In the genomic region with DNA sequence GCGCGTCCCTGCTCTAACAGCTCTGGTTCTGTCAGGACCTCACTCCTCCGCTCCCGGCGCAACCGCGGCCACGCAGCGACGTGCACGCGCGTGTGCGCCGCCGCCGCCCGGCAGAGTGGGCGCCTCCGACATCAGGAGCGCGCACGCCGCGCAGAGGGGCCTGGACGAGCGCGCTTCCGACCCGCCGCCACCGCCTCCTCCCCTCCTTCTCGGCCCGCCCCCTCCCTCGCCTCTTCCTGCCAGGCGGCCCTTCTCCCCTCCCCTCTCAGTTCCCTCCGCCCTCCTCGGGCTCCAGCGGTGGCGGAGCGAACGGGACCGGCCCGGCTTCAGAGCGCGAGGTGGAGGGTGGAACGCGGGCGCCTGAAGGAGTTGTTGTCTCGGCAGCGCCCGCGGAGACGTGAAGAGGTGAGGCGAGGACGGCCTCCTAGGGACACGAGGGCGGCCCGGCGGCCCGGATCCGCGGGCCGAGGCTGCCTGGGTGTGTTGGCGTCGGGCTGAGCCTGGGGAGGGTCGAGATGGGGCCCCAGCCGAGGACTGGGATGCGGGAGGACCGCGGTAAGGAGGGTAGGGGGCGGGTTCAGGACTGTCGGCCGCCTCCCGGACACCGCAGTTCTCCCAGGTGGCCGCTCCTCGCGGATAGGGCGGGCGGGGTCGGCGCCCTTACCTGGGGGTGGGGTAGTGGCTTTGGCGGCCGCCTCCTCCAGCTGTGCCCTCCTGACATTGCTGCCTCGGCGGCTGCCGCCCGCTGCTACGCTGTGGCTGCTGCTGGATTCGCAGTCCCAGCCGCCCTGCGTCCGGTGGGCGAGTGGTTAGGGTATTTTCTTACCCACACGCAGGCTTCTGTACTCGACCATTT, we compare ENCODE assay signal across 8 cellular contexts. TPM values are rescaled to one million over a fixed set of nuclear protein-coding genes. Genes with fewer than 3 reads are reported as not detected.
A peak's percentile ranks its signal among the peaks of the same experiment; 100 is the strongest.
DNase-seq lines count a peak whose midpoint lies in the region; ATAC-seq and TF ChIP-seq lines count a peak whose summit lies in the region.

A gene (plus strand): TSS at position 268 of the 856 bp plus-strand sequence.

- H3K4me1 ChIP-seq in ACC112 (ENCODE audit: control insufficient read depth, insufficient read depth, low read length, unreplicated experiment) (peaks cover 15% of the 10 kb centered on the region), breast epithelium (no peaks in the 10 kb centered on the region), skeletal muscle tissue (ENCODE audit: control insufficient read depth in 3 of 3, insufficient read depth in 3 of 3, low read length in 3 of 3) (peaks cover 6 to 12% (median 12%) of the 10 kb centered on the region in 3 donors)

- H3K4me3 ChIP-seq in ACC112 (ENCODE audit: low read depth, low read length), result peak within 1 kb of the TSS; percentile 99
- H3K4me3 ChIP-seq in WERI-Rb-1 (ENCODE audit: low read depth, low read length), result peak within 1 kb of the TSS; percentile 95
- peak within 1 kb of the TSS; percentile 75 to 90 (median 84) for H3K4me3 ChIP-seq in breast epithelium
- peak within 1 kb of the TSS; percentile 90 for H3K4me3 ChIP-seq in iPS-18c (ENCODE audit: insufficient read depth, low read depth, low read length)
- H3K4me3 ChIP-seq in skeletal muscle tissue (ENCODE audit: low read length in 3 of 3), result peak within 1 kb of the TSS; percentile 87 to 89 (median 87)

- H3K27ac ChIP-seq in ACC112 (ENCODE audit: low read depth, low read length) (peak within 1 kb of the TSS; percentile 33; the same call in 1 of the 2 replicates), WERI-Rb-1 (peak within 1 kb of the TSS; percentile 79), breast epithelium (peak within 1 kb of the TSS; percentile 89 to 94), skeletal muscle tissue (ENCODE audit: low read depth, low read length) (peak within 1 kb of the TSS; percentile 83)

- DNase-seq in NCI-H2196 treated with DMSO at 0.1 percent for 48 hours (lab: John Stamatoyannopoulos, UW; ENCODE audit: unreplicated experiment) (peak; percentile 93), WERI-Rb-1 (peak; percentile 97), breast epithelium (ENCODE audit: low spot score in 2 of 2) (peak; percentile 81 to 91)

- H3K9ac ChIP-seq in skeletal muscle tissue (ENCODE audit: low read depth in 1 of 3, low read length in 3 of 3), result peak within 1 kb of the TSS; percentile 86 to 93 (median 92)

- H3K27me3 ChIP-seq in ACC112 (ENCODE audit: insufficient read depth, low read length) (no peaks in the 10 kb centered on the region), WERI-Rb-1 (ENCODE audit: insufficient read depth, low read depth, severe bottlenecking) (no peaks in the 10 kb centered on the region), breast epithelium (no peaks in the 10 kb centered on the region), skeletal muscle tissue (ENCODE audit: control insufficient read depth in 3 of 3, insufficient read depth in 3 of 3, low read length in 3 of 3) (no peaks in the 10 kb centered on the region)

- peak within 1 kb of the TSS; percentile 99 for H2AFZ ChIP-seq in ACC112 (ENCODE audit: low read length, unreplicated experiment)

- ATAC-seq in GM18873 (IDR thresholded peaks at IDR 0.05; ENCODE audit: low FRiP score, unreplicated experiment) (peak; percentile 36), HG03135 (IDR thresholded peaks at IDR 0.05; ENCODE audit: unreplicated experiment) (peak; percentile 71)

- peak; percentile 45 for TF ChIP-seq POLR2A in breast epithelium (IDR thresholded peaks at IDR 0.05)

- H3K9me3 ChIP-seq in WERI-Rb-1 (ENCODE audit: severe bottlenecking), result no peaks in the 10 kb centered on the region
- H3K9me3 ChIP-seq in breast epithelium, result no peaks in the 10 kb centered on the region
- no peaks in the 10 kb centered on the region for H3K9me3 ChIP-seq in iPS-18c (ENCODE audit: control insufficient read depth, insufficient read depth, low read length)
- no peaks in the 10 kb centered on the region for H3K9me3 ChIP-seq in skeletal muscle tissue (ENCODE audit: control insufficient read depth in 3 of 3, low read length in 3 of 3)

- TF ChIP-seq CTCF in WERI-Rb-1 (IDR thresholded peaks at IDR 0.05; ENCODE audit: low read depth, low read length), result no peak
- TF ChIP-seq CTCF in breast epithelium (IDR thresholded peaks at IDR 0.05), result no peak

- H3K79me2 ChIP-seq in ACC112 (ENCODE audit: control insufficient read depth, insufficient read depth, low read length, unreplicated experiment), result peaks cover 17% of the 10 kb centered on the region

- intact Hi-C loops in breast epithelium (cut with DNase I; ENCODE audit: low total_unique reads), result loop anchor here (5.0 kb wide), 1 partner anchor 457 kb away; no protein-coding TSS in a partner anchor

- no peaks in the 10 kb centered on the region for H3K36me3 ChIP-seq in ACC112 (ENCODE audit: insufficient read depth, low read length)
- H3K36me3 ChIP-seq in WERI-Rb-1, result no peaks in the 10 kb centered on the region
- H3K36me3 ChIP-seq in breast epithelium, result no peaks in the 10 kb centered on the region
- no peaks in the 10 kb centered on the region for H3K36me3 ChIP-seq in skeletal muscle tissue (ENCODE audit: control insufficient read depth in 3 of 3, insufficient read depth in 3 of 3, low read length in 3 of 3)

RNA-seq across cellular contexts. Expression of the gene that starts here (rescaled TPM):
- total RNA-seq in breast epithelium, result 10 to 100 TPM; 41.3 to 83.7 (median 49.5) TPM
- total RNA-seq in skeletal muscle tissue, result 30.3 TPM

Comparison
In these comparisons a context has a peak if more than half of its experiments do, and no peak if none do; other contexts are left out.
1. Peak in every context shown above with its lines: DNase-seq, ATAC-seq, H3K4me3 ChIP-seq and H3K27ac ChIP-seq.
2. H3K27ac ChIP-seq: peak in every context shown above with its lines; median percentile 92 in breast epithelium; 83 in skeletal muscle tissue; 79 in WERI-Rb-1; 33 in ACC112.